ENCODE assay signal across 8 cellular contexts in the genomic region with DNA sequence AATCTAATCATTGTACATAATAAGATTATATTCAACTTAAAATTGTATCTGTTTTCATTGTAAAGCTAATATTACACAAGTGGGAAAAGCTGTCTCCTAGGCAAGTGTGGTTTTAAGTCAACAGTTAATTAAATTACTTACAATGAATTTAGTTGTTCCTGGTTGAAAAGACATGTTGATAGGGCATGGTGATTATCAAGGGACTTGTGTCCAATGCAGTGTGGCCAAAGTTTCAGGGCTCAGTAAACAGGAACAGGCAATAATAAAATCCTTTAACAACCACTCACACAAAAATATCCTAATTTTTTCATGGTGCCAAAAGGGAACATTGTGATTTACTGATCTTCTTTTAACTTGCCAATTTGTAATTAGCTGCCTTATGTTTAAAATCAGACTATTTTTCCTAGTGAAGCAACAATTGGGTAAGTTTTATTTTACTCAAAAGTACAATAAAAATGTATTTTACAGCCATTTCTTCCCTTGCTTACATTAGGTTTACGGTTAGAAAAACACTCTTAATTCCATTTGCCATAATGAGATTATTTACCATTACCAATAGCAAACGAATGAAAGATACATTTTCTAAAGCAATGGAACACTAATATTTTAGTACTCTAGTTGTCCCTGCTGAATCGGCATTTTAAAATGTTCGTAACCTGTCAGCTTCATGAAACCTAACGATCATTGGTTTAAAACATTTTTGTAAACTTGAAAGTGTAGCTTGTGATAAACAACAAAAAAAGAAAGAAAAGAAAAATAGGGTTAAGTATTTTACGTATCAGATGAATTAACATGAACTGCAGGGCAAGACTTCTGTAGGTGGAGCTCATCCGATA. TPM values are rescaled to one million over a fixed set of nuclear protein-coding genes. Genes with fewer than 3 reads are reported as not detected.
DNase-seq lines count a peak whose midpoint lies in the region; FAIRE-seq and TF ChIP-seq lines count a peak whose summit lies in the region.

No MANE protein-coding gene starts in this region.

- no peak for TF ChIP-seq POLR2A in esophagus muscularis mucosa (IDR thresholded peaks at IDR 0.05; ENCODE audit: low read depth)

- peak; percentile 50 for FAIRE-seq in G401.6 (lab: Jason Lieb, UNC)

- peaks cover 5 to 30% (median 16%) of the 10 kb centered on the region in 4 donors for H3K4me1 ChIP-seq in esophagus muscularis mucosa

- H3K36me3 ChIP-seq in esophagus muscularis mucosa: no peaks in the 10 kb centered on the region

- WGBS in esophagus muscularis mucosa: 3% methylated on average over 7 of the region's 7 CpGs

- peak overlapping the region; percentile 90 to 92 (median 91) for H3K4me3 ChIP-seq in esophagus muscularis mucosa
- peak overlapping the region; percentile 57 for H3K4me3 ChIP-seq in retinal pigment epithelial cell (ENCODE audit: low read length)

- H3K27me3 ChIP-seq in esophagus muscularis mucosa: no peaks in the 10 kb centered on the region

- TF ChIP-seq EP300 in esophagus muscularis mucosa (IDR thresholded peaks at IDR 0.05): no peak

- no peaks in the 10 kb centered on the region for H3K9me3 ChIP-seq in esophagus muscularis mucosa

- TF ChIP-seq CTCF in esophagus muscularis mucosa (IDR thresholded peaks at IDR 0.05): no peak
- no peak for TF ChIP-seq CTCF in retinal pigment epithelial cell (conservative IDR thresholded peaks at IDR 0.05; ENCODE audit: low read depth, low read length)

- peak; percentile 59 for DNase-seq in NCI-H69 (lab: John Stamatoyannopoulos, UW)
- no peak for DNase-seq in esophagus muscularis mucosa (ENCODE audit: extremely low spot score)
- DNase-seq in retinal pigment epithelial cell (ENCODE audit: low read depth): no peak
- DNase-seq in AG08396 (ENCODE audit: low spot score): no peak
- DNase-seq in NCI-H446 treated with DMSO at 0.1 percent for 48 hours (lab: John Stamatoyannopoulos, UW): no peak
- DNase-seq in activated T-cell treated with anti-CD3 and anti-CD28 coated beads, Interleukin-2, amount 50 U/mL, for 48 hours: no peak
- DNase-seq in KBM-7: no peak

- in situ Hi-C loops in KBM-7 (cut with MboI; ENCODE audit: low pct_unique_long_range_greater_than_20kb, low sequenced_read_pairs): no loop called here

- intact Hi-C loops in esophagus muscularis mucosa (cut with DNase I): loop anchor here (1.0 to 10.0 kb wide), 4 partner anchors 62 to 844 kb away; a partner anchor contains a TSS

- H3K27ac ChIP-seq in esophagus muscularis mucosa (replicated peaks in 1 of 4): peak overlapping the region; percentile 98 to 99 (median 99)

RNA-seq across cellular contexts. Expression of a gene that starts 1.8 kb away (rescaled TPM):
- total RNA-seq in esophagus muscularis mucosa: 100 to 1,000 TPM; 137 to 250 (median 158) TPM
